In genomic region chr19:51508059-51508733, GRCh38 we compare ENCODE assay signal across 1 cellular context.
TF ChIP-seq lines count a peak whose summit lies in the region.

No MANE protein-coding gene starts in this region.

TF ChIP-seq in K562, 482 proteins besides CTCF, POLR2A, EP300 and RAD21 (continued from another document and continues in another):
- TF ChIP-seq, protein P1, sequence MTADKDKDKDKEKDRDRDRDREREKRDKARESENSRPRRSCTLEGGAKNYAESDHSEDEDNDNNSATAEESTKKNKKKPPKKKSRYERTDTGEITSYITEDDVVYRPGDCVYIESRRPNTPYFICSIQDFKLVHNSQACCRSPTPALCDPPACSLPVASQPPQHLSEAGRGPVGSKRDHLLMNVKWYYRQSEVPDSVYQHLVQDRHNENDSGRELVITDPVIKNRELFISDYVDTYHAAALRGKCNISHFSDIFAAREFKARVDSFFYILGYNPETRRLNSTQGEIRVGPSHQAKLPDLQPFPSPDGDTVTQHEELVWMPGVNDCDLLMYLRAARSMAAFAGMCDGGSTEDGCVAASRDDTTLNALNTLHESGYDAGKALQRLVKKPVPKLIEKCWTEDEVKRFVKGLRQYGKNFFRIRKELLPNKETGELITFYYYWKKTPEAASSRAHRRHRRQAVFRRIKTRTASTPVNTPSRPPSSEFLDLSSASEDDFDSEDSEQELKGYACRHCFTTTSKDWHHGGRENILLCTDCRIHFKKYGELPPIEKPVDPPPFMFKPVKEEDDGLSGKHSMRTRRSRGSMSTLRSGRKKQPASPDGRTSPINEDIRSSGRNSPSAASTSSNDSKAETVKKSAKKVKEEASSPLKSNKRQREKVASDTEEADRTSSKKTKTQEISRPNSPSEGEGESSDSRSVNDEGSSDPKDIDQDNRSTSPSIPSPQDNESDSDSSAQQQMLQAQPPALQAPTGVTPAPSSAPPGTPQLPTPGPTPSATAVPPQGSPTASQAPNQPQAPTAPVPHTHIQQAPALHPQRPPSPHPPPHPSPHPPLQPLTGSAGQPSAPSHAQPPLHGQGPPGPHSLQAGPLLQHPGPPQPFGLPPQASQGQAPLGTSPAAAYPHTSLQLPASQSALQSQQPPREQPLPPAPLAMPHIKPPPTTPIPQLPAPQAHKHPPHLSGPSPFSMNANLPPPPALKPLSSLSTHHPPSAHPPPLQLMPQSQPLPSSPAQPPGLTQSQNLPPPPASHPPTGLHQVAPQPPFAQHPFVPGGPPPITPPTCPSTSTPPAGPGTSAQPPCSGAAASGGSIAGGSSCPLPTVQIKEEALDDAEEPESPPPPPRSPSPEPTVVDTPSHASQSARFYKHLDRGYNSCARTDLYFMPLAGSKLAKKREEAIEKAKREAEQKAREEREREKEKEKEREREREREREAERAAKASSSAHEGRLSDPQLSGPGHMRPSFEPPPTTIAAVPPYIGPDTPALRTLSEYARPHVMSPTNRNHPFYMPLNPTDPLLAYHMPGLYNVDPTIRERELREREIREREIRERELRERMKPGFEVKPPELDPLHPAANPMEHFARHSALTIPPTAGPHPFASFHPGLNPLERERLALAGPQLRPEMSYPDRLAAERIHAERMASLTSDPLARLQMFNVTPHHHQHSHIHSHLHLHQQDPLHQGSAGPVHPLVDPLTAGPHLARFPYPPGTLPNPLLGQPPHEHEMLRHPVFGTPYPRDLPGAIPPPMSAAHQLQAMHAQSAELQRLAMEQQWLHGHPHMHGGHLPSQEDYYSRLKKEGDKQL (CRISPR knock-in tag; IDR thresholded peaks at IDR 0.05; ENCODE audit: borderline replicate concordance) = no peak
- TF ChIP-seq ZNF57 (CRISPR knock-in tag; IDR thresholded peaks at IDR 0.05) = no peak
- TF ChIP-seq, protein P2, sequence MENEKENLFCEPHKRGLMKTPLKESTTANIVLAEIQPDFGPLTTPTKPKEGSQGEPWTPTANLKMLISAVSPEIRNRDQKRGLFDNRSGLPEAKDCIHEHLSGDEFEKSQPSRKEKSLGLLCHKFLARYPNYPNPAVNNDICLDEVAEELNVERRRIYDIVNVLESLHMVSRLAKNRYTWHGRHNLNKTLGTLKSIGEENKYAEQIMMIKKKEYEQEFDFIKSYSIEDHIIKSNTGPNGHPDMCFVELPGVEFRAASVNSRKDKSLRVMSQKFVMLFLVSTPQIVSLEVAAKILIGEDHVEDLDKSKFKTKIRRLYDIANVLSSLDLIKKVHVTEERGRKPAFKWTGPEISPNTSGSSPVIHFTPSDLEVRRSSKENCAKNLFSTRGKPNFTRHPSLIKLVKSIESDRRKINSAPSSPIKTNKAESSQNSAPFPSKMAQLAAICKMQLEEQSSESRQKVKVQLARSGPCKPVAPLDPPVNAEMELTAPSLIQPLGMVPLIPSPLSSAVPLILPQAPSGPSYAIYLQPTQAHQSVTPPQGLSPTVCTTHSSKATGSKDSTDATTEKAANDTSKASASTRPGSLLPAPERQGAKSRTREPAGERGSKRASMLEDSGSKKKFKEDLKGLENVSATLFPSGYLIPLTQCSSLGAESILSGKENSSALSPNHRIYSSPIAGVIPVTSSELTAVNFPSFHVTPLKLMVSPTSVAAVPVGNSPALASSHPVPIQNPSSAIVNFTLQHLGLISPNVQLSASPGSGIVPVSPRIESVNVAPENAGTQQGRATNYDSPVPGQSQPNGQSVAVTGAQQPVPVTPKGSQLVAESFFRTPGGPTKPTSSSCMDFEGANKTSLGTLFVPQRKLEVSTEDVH (IDR thresholded peaks at IDR 0.05; ENCODE audit: low read depth, partially characterized antibody) = peak; percentile 25
- TF ChIP-seq ILF3 (IDR thresholded peaks at IDR 0.05; ENCODE audit: borderline replicate concordance) = no peak
- no peak for TF ChIP-seq ZNF184 (CRISPR knock-in tag; IDR thresholded peaks at IDR 0.05)
- TF ChIP-seq ZBTB34 (CRISPR knock-in tag; IDR thresholded peaks at IDR 0.05) = no peak
- TF ChIP-seq FOXA3 (CRISPR knock-in tag; conservative IDR thresholded peaks at IDR 0.05 in 1 of 2, IDR thresholded peaks at IDR 0.05 in 1 of 2) = no peak
- no peak for TF ChIP-seq EWSR1 (IDR thresholded peaks at IDR 0.05; ENCODE audit: borderline replicate concordance, low read depth, partially characterized antibody)
- no peak for TF ChIP-seq NUFIP1 (IDR thresholded peaks at IDR 0.05; ENCODE audit: partially characterized antibody)
- peak; percentile 98 for TF ChIP-seq SMARCA4 (IDR thresholded peaks at IDR 0.05)
- no peak for TF ChIP-seq RFX1 (IDR thresholded peaks at IDR 0.05)
- no peak for TF ChIP-seq NRF1 (conservative IDR thresholded peaks at IDR 0.05 in 1 of 2, IDR thresholded peaks at IDR 0.05 in 1 of 2)
- TF ChIP-seq DIDO1 (tag; IDR thresholded peaks at IDR 0.05; ENCODE audit: low read depth) = no peak
- peak; percentile 90 for TF ChIP-seq HDAC3 (IDR thresholded peaks at IDR 0.05; ENCODE audit: borderline replicate concordance, partially characterized antibody)
- no peak for TF ChIP-seq RBM39 (optimal IDR thresholded peaks at IDR 0.05; ENCODE audit: low read depth, low read length)
- no peak for TF ChIP-seq ZNF174 (CRISPR knock-in tag; IDR thresholded peaks at IDR 0.05)
- TF ChIP-seq, protein P3, sequence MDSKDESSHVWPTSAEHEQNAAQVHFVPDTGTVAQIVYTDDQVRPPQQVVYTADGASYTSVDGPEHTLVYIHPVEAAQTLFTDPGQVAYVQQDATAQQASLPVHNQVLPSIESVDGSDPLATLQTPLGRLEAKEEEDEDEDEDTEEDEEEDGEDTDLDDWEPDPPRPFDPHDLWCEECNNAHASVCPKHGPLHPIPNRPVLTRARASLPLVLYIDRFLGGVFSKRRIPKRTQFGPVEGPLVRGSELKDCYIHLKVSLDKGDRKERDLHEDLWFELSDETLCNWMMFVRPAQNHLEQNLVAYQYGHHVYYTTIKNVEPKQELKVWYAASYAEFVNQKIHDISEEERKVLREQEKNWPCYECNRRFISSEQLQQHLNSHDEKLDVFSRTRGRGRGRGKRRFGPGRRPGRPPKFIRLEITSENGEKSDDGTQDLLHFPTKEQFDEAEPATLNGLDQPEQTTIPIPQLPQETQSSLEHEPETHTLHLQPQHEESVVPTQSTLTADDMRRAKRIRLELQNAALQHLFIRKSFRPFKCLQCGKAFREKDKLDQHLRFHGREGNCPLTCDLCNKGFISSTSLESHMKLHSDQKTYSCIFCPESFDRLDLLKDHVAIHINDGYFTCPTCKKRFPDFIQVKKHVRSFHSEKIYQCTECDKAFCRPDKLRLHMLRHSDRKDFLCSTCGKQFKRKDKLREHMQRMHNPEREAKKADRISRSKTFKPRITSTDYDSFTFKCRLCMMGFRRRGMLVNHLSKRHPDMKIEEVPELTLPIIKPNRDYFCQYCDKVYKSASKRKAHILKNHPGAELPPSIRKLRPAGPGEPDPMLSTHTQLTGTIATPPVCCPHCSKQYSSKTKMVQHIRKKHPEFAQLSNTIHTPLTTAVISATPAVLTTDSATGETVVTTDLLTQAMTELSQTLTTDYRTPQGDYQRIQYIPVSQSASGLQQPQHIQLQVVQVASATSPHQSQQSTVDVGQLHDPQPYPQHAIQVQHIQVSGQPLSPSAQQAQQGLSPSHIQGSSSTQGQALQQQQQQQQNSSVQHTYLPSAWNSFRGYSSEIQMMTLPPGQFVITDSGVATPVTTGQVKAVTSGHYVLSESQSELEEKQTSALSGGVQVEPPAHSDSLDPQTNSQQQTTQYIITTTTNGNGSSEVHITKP (IDR thresholded peaks at IDR 0.05; ENCODE audit: partially characterized antibody) = no peak
- TF ChIP-seq ZNF12 (CRISPR knock-in tag; IDR thresholded peaks at IDR 0.05) = no peak
- TF ChIP-seq, protein P4, sequence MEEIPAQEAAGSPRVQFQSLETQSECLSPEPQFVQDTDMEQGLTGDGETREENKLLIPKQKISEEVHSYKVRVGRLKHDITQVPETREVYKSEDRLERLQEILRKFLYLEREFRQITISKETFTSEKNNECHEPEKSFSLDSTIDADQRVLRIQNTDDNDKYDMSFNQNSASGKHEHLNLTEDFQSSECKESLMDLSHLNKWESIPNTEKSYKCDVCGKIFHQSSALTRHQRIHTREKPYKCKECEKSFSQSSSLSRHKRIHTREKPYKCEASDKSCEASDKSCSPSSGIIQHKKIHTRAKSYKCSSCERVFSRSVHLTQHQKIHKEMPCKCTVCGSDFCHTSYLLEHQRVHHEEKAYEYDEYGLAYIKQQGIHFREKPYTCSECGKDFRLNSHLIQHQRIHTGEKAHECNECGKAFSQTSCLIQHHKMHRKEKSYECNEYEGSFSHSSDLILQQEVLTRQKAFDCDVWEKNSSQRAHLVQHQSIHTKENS (CRISPR knock-in tag; IDR thresholded peaks at IDR 0.05) = no peak
- no peak for TF ChIP-seq NFE2L1 (tag; IDR thresholded peaks at IDR 0.05; ENCODE audit: borderline replicate concordance, low read depth)
- no peak for TF ChIP-seq JUNB (CRISPR knock-in tag; conservative IDR thresholded peaks at IDR 0.05)
- TF ChIP-seq MAFG (tag; conservative IDR thresholded peaks at IDR 0.05) = no peak
- TF ChIP-seq TFAP4 (CRISPR knock-in tag; IDR thresholded peaks at IDR 0.05; ENCODE audit: borderline replicate concordance) = peak; percentile 58; the same call in 1 of the 2 replicates
- TF ChIP-seq, protein P5, sequence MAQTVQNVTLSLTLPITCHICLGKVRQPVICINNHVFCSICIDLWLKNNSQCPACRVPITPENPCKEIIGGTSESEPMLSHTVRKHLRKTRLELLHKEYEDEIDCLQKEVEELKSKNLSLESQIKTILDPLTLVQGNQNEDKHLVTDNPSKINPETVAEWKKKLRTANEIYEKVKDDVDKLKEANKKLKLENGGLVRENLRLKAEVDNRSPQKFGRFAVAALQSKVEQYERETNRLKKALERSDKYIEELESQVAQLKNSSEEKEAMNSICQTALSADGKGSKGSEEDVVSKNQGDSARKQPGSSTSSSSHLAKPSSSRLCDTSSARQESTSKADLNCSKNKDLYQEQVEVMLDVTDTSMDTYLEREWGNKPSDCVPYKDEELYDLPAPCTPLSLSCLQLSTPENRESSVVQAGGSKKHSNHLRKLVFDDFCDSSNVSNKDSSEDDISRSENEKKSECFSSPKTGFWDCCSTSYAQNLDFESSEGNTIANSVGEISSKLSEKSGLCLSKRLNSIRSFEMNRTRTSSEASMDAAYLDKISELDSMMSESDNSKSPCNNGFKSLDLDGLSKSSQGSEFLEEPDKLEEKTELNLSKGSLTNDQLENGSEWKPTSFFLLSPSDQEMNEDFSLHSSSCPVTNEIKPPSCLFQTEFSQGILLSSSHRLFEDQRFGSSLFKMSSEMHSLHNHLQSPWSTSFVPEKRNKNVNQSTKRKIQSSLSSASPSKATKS (CRISPR knock-in tag; IDR thresholded peaks at IDR 0.05) = no peak
- TF ChIP-seq, protein P6, sequence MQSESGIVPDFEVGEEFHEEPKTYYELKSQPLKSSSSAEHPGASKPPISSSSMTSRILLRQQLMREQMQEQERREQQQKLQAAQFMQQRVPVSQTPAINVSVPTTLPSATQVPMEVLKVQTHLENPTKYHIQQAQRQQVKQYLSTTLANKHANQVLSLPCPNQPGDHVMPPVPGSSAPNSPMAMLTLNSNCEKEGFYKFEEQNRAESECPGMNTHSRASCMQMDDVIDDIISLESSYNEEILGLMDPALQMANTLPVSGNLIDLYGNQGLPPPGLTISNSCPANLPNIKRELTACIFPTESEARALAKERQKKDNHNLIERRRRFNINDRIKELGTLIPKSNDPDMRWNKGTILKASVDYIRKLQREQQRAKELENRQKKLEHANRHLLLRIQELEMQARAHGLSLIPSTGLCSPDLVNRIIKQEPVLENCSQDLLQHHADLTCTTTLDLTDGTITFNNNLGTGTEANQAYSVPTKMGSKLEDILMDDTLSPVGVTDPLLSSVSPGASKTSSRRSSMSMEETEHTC (IDR thresholded peaks at IDR 0.05) = no peak; the same call in 1 of the 2 replicates
- no peak for TF ChIP-seq NFXL1 (CRISPR knock-in tag; IDR thresholded peaks at IDR 0.05)
- TF ChIP-seq, protein P7, sequence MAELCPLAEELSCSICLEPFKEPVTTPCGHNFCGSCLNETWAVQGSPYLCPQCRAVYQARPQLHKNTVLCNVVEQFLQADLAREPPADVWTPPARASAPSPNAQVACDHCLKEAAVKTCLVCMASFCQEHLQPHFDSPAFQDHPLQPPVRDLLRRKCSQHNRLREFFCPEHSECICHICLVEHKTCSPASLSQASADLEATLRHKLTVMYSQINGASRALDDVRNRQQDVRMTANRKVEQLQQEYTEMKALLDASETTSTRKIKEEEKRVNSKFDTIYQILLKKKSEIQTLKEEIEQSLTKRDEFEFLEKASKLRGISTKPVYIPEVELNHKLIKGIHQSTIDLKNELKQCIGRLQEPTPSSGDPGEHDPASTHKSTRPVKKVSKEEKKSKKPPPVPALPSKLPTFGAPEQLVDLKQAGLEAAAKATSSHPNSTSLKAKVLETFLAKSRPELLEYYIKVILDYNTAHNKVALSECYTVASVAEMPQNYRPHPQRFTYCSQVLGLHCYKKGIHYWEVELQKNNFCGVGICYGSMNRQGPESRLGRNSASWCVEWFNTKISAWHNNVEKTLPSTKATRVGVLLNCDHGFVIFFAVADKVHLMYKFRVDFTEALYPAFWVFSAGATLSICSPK (IDR thresholded peaks at IDR 0.05; ENCODE audit: borderline replicate concordance) = no peak
- 0 out of 2 replicates have a peak, but pooled peaks have one; percentile 10 for TF ChIP-seq ZBTB12 (CRISPR knock-in tag; IDR thresholded peaks at IDR 0.05)
- no peak; the same call in 1 of the 2 replicates for TF ChIP-seq L3MBTL2 (IDR thresholded peaks at IDR 0.05)
- TF ChIP-seq ZNF24 (IDR thresholded peaks at IDR 0.05) = no peak
- 0 out of 4 replicates have a peak, but pooled peaks of 1 of the 2 experiments have one; percentile 9 for TF ChIP-seq HDAC1 (IDR thresholded peaks at IDR 0.05)
- TF ChIP-seq RBM22 (IDR thresholded peaks at IDR 0.05; ENCODE audit: low read depth, low read length, poor library complexity, severe bottlenecking) = no peak
